8 cellular contexts compared by ENCODE assay signal in genomic region chr18:32549248-32549842, GRCh38.
A peak's percentile ranks its signal among the peaks of the same experiment; 100 is the strongest.
DNase-seq lines count a peak whose midpoint lies in the region; ATAC-seq, FAIRE-seq and TF ChIP-seq lines count a peak whose summit lies in the region.

No MANE protein-coding gene starts in this region.

- no peak overlapping the region for H3K27ac Mint-ChIP-seq in T-cell

- 5% methylated on average over 3 of the region's 3 CpGs for WGBS in HepG2 (ENCODE audit: low lambda C conversion rate)

- no peak for TF ChIP-seq EP300 in HepG2 (IDR thresholded peaks at IDR 0.05; ENCODE audit: low read depth in 2 of 2, low read length in 2 of 2)
- no peak for TF ChIP-seq EP300 in HepG2 (CRISPR knock-in tag; IDR thresholded peaks at IDR 0.05; ENCODE audit: borderline replicate concordance)

- peaks cover 0 to 4% (median 0%) of the 10 kb centered on the region in 3 donors for H3K4me1 Mint-ChIP-seq in T-cell

- H4K20me1 ChIP-seq in HepG2 (ENCODE audit: insufficient read depth, low read length): no peaks in the 10 kb centered on the region

- no peaks in the 10 kb centered on the region for H3K4me1 ChIP-seq in HepG2 (ENCODE audit: insufficient read depth, low read length)

- TF ChIP-seq RAD21 in HepG2 (CRISPR knock-in tag; IDR thresholded peaks at IDR 0.05): peak; percentile 73

- H3K27me3 Mint-ChIP-seq in T-cell: peaks cover 13 to 22% of the 10 kb centered on the region in 2 donors

- intact Hi-C loops in HepG2 (cut with micrococcal nuclease; ENCODE audit: unreplicated experiment): loop anchor here (1.0 to 2.0 kb wide), 4 partner anchors 79 to 391 kb away; partner anchors contain the start of gene GAREM1

- H3K4me2 ChIP-seq in HepG2 (ENCODE audit: low read depth, low read length): no peak overlapping the region

- CTCF ChIA-PET in AG04449 (lab: Yijun Ruan, JAX): interaction anchor here (0.7 to 13.0 kb wide), 5 partner anchors 259 to 393 kb away, joined by 3 to 162 read pairs (median 5); no protein-coding TSS in a partner anchor
- CTCF ChIA-PET in T-cell (lab: Charles Lee): interaction anchor here (0.6 to 2.7 kb wide), 12 partner anchors 9 to 393 kb away, joined by 3 to 19 read pairs (median 4); no protein-coding TSS in a partner anchor
- CTCF ChIA-PET in HepG2 (lab: Yijun Ruan, JAX; ENCODE audit: low intra/inter-chr PET ratio, low total read pairs): interaction anchor here (0.9 to 6.1 kb wide), 4 partner anchors 110 to 392 kb away, joined by 5 to 84 read pairs (median 46); no protein-coding TSS in a partner anchor

- TF ChIP-seq CTCF in AG04449 (IDR thresholded peaks at IDR 0.05; ENCODE audit: insufficient read depth, low read length, missing control alignments): peak; percentile 55
- peak; percentile 78 for TF ChIP-seq CTCF in HepG2 (CRISPR knock-in tag; IDR thresholded peaks at IDR 0.05)

- no peaks in the 10 kb centered on the region for H3K9me3 ChIP-seq in HepG2 (ENCODE audit: low read length)

- no peak for TF ChIP-seq POLR2A in HepG2 (IDR thresholded peaks at IDR 0.05; ENCODE audit: insufficient read depth in 1 of 2, low read depth in 2 of 2, low read length in 2 of 2)

- H3K9ac ChIP-seq in HepG2 (ENCODE audit: insufficient read depth, low read depth, low read length): no peak overlapping the region

- H2AFZ ChIP-seq in HepG2 (ENCODE audit: low read length): no peak overlapping the region

- H3K9me3 Mint-ChIP-seq in T-cell: no peaks in the 10 kb centered on the region

- ATAC-seq in GM18502 (IDR thresholded peaks at IDR 0.05; ENCODE audit: poor library complexity, unreplicated experiment) (peak; percentile 87), HG02884 (IDR thresholded peaks at IDR 0.05; ENCODE audit: unreplicated experiment) (peak; percentile 73), T-cell (replicated peaks in 1 of 4) (peak; percentile 61 to 75 (median 72)), HepG2 (peak; percentile 91)

- H3K27ac ChIP-seq in caudate nucleus (ENCODE audit: low read depth, low read length) (no peak overlapping the region), HepG2 (ENCODE audit: extremely low read length, insufficient read depth, low read length) (no peak overlapping the region)

- in situ Hi-C loops in HepG2 (cut with HindIII; ENCODE audit: extremely low pct_ligation_motif_present, low pct_unique_long_range_greater_than_20kb): no loop called here

- H3K4me3 ChIP-seq in AG04449 (ENCODE audit: low read depth, low read length) (no peak overlapping the region), HepG2 (replicated peaks in 1 of 3; ENCODE audit: insufficient read depth in 1 of 3, low read depth in 2 of 3, low read length in 3 of 3) (no peak overlapping the region)

- POLR2A ChIA-PET in AG04449 (lab: Yijun Ruan, JAX): no interaction called here
- POLR2A ChIA-PET in T-cell (lab: Charles Lee): no interaction called here
- POLR2A ChIA-PET in HepG2 (lab: Yijun Ruan, JAX): no interaction called here

- H3K79me2 ChIP-seq in HepG2 (ENCODE audit: insufficient read depth, low read length): no peaks in the 10 kb centered on the region

- H3K4me3 Mint-ChIP-seq in T-cell: no peak overlapping the region

- DNase-seq in AG04449 (ENCODE audit: low read depth, low spot score) (no peak), NCI-H1436 treated with DMSO at 0.1 percent for 48 hours (lab: John Stamatoyannopoulos, UW) (peak; percentile 33), T-cell (peak in 29 of 34 experiments; percentile 4 to 47 (median 28)), caudate nucleus (lab: John Stamatoyannopoulos, UW) (peak in 35 of 61 donors; percentile 1 to 49 (median 9)), HepG2 (ENCODE audit: low spot score) (peak; percentile 39)
- DNase-seq in stimulated activated CD8-positive, alpha-beta memory T cell treated with anti-CD3 and anti-CD28 coated beads, Interleukin-2, amount 100 ng/mL, for 48 hours (ENCODE audit: low read depth in 2 of 2): peak; percentile 10 to 13

- H3K36me3 ChIP-seq in HepG2 (replicated peaks in 1 of 2; ENCODE audit: control insufficient read depth in 1 of 2, insufficient read depth in 2 of 2, low read length in 2 of 2): no peaks in the 10 kb centered on the region

- FAIRE-seq in HepG2 (lab: Jason Lieb, UNC): peak; percentile 54

- H3K36me3 Mint-ChIP-seq in T-cell: no peaks in the 10 kb centered on the region

- BruUV-seq in HepG2 (replicated peaks; lab: Mats Ljungman, UMichigan): no TSS peak

- no peaks in the 10 kb centered on the region for H3K27me3 ChIP-seq in HepG2 (ENCODE audit: control insufficient read depth in 1 of 2, insufficient read depth in 2 of 2, low read length in 2 of 2)

TF ChIP-seq in HepG2, 621 proteins besides CTCF, POLR2A, EP300 and RAD21 (continues in another document):
- TF ChIP-seq ATF1 (CRISPR knock-in tag; IDR thresholded peaks at IDR 0.05): peak; percentile 41; the same call in 1 of the 2 replicates
- peak; percentile 34; the same call in 1 of the 2 replicates for TF ChIP-seq FOSL2 (CRISPR knock-in tag; IDR thresholded peaks at IDR 0.05)
- TF ChIP-seq, protein P1, sequence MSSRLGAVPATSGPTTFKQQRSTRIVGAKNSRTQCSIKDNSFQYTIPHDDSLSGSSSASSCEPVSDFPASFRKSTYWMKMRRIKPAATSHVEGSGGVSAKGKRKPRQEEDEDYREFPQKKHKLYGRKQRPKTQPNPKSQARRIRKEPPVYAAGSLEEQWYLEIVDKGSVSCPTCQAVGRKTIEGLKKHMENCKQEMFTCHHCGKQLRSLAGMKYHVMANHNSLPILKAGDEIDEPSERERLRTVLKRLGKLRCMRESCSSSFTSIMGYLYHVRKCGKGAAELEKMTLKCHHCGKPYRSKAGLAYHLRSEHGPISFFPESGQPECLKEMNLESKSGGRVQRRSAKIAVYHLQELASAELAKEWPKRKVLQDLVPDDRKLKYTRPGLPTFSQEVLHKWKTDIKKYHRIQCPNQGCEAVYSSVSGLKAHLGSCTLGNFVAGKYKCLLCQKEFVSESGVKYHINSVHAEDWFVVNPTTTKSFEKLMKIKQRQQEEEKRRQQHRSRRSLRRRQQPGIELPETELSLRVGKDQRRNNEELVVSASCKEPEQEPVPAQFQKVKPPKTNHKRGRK (CRISPR knock-in tag; IDR thresholded peaks at IDR 0.05): no peak
- TF ChIP-seq, protein P2, sequence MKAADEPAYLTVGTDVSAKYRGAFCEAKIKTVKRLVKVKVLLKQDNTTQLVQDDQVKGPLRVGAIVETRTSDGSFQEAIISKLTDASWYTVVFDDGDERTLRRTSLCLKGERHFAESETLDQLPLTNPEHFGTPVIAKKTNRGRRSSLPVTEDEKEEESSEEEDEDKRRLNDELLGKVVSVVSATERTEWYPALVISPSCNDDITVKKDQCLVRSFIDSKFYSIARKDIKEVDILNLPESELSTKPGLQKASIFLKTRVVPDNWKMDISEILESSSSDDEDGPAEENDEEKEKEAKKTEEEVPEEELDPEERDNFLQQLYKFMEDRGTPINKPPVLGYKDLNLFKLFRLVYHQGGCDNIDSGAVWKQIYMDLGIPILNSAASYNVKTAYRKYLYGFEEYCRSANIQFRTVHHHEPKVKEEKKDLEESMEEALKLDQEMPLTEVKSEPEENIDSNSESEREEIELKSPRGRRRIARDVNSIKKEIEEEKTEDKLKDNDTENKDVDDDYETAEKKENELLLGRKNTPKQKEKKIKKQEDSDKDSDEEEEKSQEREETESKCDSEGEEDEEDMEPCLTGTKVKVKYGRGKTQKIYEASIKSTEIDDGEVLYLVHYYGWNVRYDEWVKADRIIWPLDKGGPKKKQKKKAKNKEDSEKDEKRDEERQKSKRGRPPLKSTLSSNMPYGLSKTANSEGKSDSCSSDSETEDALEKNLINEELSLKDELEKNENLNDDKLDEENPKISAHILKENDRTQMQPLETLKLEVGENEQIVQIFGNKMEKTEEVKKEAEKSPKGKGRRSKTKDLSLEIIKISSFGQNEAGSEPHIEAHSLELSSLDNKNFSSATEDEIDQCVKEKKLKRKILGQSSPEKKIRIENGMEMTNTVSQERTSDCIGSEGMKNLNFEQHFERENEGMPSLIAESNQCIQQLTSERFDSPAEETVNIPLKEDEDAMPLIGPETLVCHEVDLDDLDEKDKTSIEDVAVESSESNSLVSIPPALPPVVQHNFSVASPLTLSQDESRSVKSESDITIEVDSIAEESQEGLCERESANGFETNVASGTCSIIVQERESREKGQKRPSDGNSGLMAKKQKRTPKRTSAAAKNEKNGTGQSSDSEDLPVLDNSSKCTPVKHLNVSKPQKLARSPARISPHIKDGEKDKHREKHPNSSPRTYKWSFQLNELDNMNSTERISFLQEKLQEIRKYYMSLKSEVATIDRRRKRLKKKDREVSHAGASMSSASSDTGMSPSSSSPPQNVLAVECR (CRISPR knock-in tag; IDR thresholded peaks at IDR 0.05; ENCODE audit: borderline replicate concordance): no peak
